In the genomic region with DNA sequence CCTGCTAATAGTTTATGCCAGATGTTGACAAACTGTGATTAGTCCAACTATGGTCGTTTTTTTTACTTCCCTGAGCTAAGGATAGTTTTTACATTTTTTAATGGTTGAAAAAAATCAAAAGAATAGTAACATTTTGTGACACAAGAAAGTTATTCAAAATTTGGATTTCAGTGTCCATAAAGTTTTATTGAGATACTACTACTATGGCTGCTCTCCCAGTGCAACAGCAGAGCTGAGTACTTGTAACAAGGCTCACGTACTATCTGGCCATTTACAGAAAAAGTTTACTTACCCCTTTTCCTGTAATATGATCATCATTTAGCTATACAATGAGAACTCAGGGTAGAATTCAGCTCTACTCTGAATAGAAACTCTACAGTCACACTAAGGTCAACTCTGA, we compare ENCODE assay signal across 1 cellular context.
TF ChIP-seq lines count a peak whose summit lies in the region.

No MANE protein-coding gene starts in this region.

TF ChIP-seq in H1, 55 proteins besides CTCF, POLR2A, EP300 and RAD21:
- TF ChIP-seq SUZ12 (IDR thresholded peaks at IDR 0.05; ENCODE audit: low read length), result no peak
